1 cellular context compared by ENCODE assay signal in the genomic region with DNA sequence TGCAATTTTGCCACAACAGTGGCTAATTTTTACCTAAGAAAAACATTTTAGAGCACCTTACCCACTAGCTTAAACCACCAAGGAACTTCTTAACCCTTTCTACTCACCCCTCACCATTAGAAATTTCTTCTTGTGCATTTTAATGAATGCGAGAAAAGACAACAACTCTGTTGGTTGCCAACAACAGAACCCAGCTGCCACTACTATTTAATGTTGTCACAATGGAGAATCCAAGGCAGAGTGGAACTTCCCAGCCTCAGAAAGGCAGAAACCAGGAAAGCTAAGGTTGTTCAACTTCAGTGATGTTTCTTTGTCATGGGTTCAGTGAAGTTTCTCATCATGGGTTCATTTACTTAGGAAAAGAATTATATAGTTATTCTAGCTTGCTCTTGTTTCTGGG.
TF ChIP-seq lines count a peak whose summit lies in the region.

No MANE protein-coding gene starts in this region.

TF ChIP-seq in H1, 55 proteins besides CTCF, POLR2A, EP300 and RAD21 (continued from another document):
- TF ChIP-seq CHD7 (IDR thresholded peaks at IDR 0.05; ENCODE audit: insufficient replicate concordance, low read length) = peak; percentile 29
- TF ChIP-seq SIX5 (IDR thresholded peaks at IDR 0.05; ENCODE audit: low read depth, low read length) = no peak
- no peak for TF ChIP-seq SIN3A (conservative IDR thresholded peaks at IDR 0.05 in 1 of 2, IDR thresholded peaks at IDR 0.05 in 1 of 2; ENCODE audit: low read depth in 1 of 2, low read length in 2 of 2)
- TF ChIP-seq CEBPB (IDR thresholded peaks at IDR 0.05; ENCODE audit: low read depth, low read length) = no peak
- no peak for TF ChIP-seq CHD1 (IDR thresholded peaks at IDR 0.05; ENCODE audit: low read depth, low read length)
- TF ChIP-seq SP1 (IDR thresholded peaks at IDR 0.05; ENCODE audit: low read depth, low read length) = peak; percentile 31; the same call in 1 of the 2 replicates
- TF ChIP-seq TCF12 (IDR thresholded peaks at IDR 0.05; ENCODE audit: low read depth, low read length) = 0 out of 2 replicates have a peak, but pooled peaks have one; percentile 53
- TF ChIP-seq, protein P1, sequence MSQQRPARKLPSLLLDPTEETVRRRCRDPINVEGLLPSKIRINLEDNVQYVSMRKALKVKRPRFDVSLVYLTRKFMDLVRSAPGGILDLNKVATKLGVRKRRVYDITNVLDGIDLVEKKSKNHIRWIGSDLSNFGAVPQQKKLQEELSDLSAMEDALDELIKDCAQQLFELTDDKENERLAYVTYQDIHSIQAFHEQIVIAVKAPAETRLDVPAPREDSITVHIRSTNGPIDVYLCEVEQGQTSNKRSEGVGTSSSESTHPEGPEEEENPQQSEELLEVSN (IDR thresholded peaks at IDR 0.05) = no peak
- no peak for TF ChIP-seq RNF2 (IDR thresholded peaks at IDR 0.05; ENCODE audit: borderline replicate concordance, low read depth, low read length, missing control alignments, poor library complexity, severe bottlenecking)
